15 cellular contexts compared by ENCODE assay signal in genomic region chr17:4560837-4561241, GRCh38. TPM values are rescaled to one million over a fixed set of nuclear protein-coding genes. Genes with fewer than 3 reads are reported as not detected.
DNase-seq lines count a peak whose midpoint lies in the region; ATAC-seq and TF ChIP-seq lines count a peak whose summit lies in the region.
"Had no signal": no experiment of that assay in that cellular context is flagged by ENCODE, and none has a peak within 500 bp of the region (broad histone marks: within the 10 kb centered on the region; RNA-seq: fewer than 3 reads in every experiment).

No MANE protein-coding gene starts in this region.

- H3K36me3 Mint-ChIP-seq in neural crest cell (ENCODE audit: low read depth): no peaks in the 10 kb centered on the region
- H3K36me3 Mint-ChIP-seq: naive B cell had no signal

- no peak overlapping the region for H3K9ac ChIP-seq in BLaER1

- H3K27ac ChIP-seq in BLaER1: peak overlapping the region; percentile 30; the same call in 1 of the 2 replicates
- H3K27ac ChIP-seq: SJCRH30 had no signal

- H3K4me3 Mint-ChIP-seq in neural crest cell: peak overlapping the region; percentile 26
- H3K4me3 Mint-ChIP-seq: activated T-cell treated with anti-CD3 and anti-CD28 coated beads, Interleukin-2, amount 50 U/mL, for 4 hours had no signal

- no peaks in the 10 kb centered on the region for H3K36me3 ChIP-seq in BLaER1
- H3K36me3 ChIP-seq: SJCRH30 had no signal

- no peaks in the 10 kb centered on the region for H3K9me3 Mint-ChIP-seq in neural crest cell
- H3K9me3 Mint-ChIP-seq: activated T-cell treated with anti-CD3 and anti-CD28 coated beads, Interleukin-2, amount 50 U/mL, for 4 hours; naive B cell had no signal

- ATAC-seq in GM18907 (IDR thresholded peaks at IDR 0.05; ENCODE audit: unreplicated experiment) (no peak), HG03139 (IDR thresholded peaks at IDR 0.05; ENCODE audit: unreplicated experiment) (no peak)
- ATAC-seq: activated T-cell treated with anti-CD3 and anti-CD28 coated beads, Interleukin-2, amount 50 U/mL, for 4 hours had no signal

- peaks cover 53% of the 10 kb centered on the region for H3K4me1 ChIP-seq in BLaER1
- H3K4me1 ChIP-seq: SJCRH30 had no signal

- H3K4me1 Mint-ChIP-seq in neural crest cell: peaks cover 15% of the 10 kb centered on the region

- no peaks in the 10 kb centered on the region for H3K27me3 ChIP-seq in BLaER1
- H3K27me3 ChIP-seq: SJCRH30 had no signal

- H4K20me1 ChIP-seq in BLaER1: no peaks in the 10 kb centered on the region

- peak overlapping the region; percentile 59 for H3K4me2 ChIP-seq in BLaER1

- no peak overlapping the region for H3K4me3 ChIP-seq in BLaER1
- no peak overlapping the region for H3K4me3 ChIP-seq in choroid plexus epithelial cell (ENCODE audit: low read depth, low read length)
- H3K4me3 ChIP-seq: SJCRH30 had no signal

- no peaks in the 10 kb centered on the region for H3K9me3 ChIP-seq in BLaER1
- H3K9me3 ChIP-seq: SJCRH30 had no signal

- no peak overlapping the region for H3K27ac Mint-ChIP-seq in neural crest cell (ENCODE audit: unreplicated experiment)

- TF ChIP-seq CTCF in choroid plexus epithelial cell (conservative IDR thresholded peaks at IDR 0.05; ENCODE audit: low read depth, low read length) (peak; percentile 39), neural crest cell (conservative IDR thresholded peaks at IDR 0.05) (no peak)

- H3K27me3 Mint-ChIP-seq in neural crest cell (ENCODE audit: low read depth): peaks cover 16% of the 10 kb centered on the region
- H3K27me3 Mint-ChIP-seq: naive B cell had no signal

- DNase-seq in NCI-H1436 (lab: John Stamatoyannopoulos, UW) (peak; percentile 47), choroid plexus epithelial cell (ENCODE audit: low read depth) (peak; percentile 40), neural crest cell (ENCODE audit: low read depth, low spot score) (no peak), germinal center (ENCODE audit: low spot score) (no peak), Kasumi-1 (lab: John Stamatoyannopoulos, UW) (no peak)
- DNase-seq: activated CD4-positive, CD25-positive, alpha-beta regulatory T cell; activated T-cell treated with anti-CD3 and anti-CD28 coated beads, Interleukin-2, amount 50 U/mL, for 4 hours; HCEC 1CT; naive B cell; NCI-H2227 treated with DMSO at 0.1 percent for 48 hours; SJCRH30 had no signal

RNA-seq across cellular contexts. Expression of gene GGT6, which starts 0.5 kb away (rescaled TPM):
- not detected in 2 replicates for total RNA-seq in neural crest cell
- total RNA-seq: activated T-cell treated with anti-CD3 and anti-CD28 coated beads, Interleukin-2, amount 50 U/mL, for 4 hours; astrocyte; SJCRH30 had no signal

RNA-seq across cellular contexts. Expression of gene MYBBP1A, which starts 5.7 kb away (rescaled TPM):
- total RNA-seq in neural crest cell: 67.0 and 69.3 TPM in 2 replicates

RNA-seq across cellular contexts. Expression of gene SMTNL2, which starts 23.5 kb away (rescaled TPM):
- 1.1 and 1.4 TPM in 2 replicates for total RNA-seq in neural crest cell
- total RNA-seq: activated T-cell treated with anti-CD3 and anti-CD28 coated beads, Interleukin-2, amount 50 U/mL, for 4 hours; SJCRH30 had no signal

Comparison
In these comparisons a context has a peak if more than half of its experiments do, and no peak if none do; other contexts are left out.
1. DNase-seq: peak in NCI-H1436 (single experiment) and choroid plexus epithelial cell (single experiment); none in neural crest cell (single experiment), germinal center (single experiment) and Kasumi-1 (0 of 2).